ENCODE assay signal across 1 cellular context in the genomic region with DNA sequence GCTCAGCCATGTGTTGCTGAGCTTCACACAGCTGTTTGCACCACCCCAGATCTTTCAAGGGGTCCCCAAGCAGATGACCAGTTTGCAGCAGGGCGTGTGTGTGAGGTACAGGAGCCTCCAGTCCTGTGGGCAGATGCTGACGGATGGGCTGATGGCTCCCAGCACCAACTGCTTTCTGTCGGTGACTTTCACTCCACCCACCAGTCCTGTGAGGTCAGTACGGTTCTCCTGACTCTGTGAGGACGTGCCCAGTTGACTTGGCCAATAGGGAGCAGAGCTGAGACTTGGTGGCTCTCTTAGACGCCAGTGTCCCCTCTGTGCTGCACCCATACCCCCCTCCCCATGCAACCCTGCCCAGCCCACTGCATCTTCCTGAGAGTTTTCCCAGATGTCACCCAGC.
TF ChIP-seq lines count a peak whose summit lies in the region.

No MANE protein-coding gene starts in this region.

TF ChIP-seq in WTC11, 78 proteins besides CTCF, POLR2A, EP300 and RAD21 (continued from another document):
- TF ChIP-seq, protein P1, sequence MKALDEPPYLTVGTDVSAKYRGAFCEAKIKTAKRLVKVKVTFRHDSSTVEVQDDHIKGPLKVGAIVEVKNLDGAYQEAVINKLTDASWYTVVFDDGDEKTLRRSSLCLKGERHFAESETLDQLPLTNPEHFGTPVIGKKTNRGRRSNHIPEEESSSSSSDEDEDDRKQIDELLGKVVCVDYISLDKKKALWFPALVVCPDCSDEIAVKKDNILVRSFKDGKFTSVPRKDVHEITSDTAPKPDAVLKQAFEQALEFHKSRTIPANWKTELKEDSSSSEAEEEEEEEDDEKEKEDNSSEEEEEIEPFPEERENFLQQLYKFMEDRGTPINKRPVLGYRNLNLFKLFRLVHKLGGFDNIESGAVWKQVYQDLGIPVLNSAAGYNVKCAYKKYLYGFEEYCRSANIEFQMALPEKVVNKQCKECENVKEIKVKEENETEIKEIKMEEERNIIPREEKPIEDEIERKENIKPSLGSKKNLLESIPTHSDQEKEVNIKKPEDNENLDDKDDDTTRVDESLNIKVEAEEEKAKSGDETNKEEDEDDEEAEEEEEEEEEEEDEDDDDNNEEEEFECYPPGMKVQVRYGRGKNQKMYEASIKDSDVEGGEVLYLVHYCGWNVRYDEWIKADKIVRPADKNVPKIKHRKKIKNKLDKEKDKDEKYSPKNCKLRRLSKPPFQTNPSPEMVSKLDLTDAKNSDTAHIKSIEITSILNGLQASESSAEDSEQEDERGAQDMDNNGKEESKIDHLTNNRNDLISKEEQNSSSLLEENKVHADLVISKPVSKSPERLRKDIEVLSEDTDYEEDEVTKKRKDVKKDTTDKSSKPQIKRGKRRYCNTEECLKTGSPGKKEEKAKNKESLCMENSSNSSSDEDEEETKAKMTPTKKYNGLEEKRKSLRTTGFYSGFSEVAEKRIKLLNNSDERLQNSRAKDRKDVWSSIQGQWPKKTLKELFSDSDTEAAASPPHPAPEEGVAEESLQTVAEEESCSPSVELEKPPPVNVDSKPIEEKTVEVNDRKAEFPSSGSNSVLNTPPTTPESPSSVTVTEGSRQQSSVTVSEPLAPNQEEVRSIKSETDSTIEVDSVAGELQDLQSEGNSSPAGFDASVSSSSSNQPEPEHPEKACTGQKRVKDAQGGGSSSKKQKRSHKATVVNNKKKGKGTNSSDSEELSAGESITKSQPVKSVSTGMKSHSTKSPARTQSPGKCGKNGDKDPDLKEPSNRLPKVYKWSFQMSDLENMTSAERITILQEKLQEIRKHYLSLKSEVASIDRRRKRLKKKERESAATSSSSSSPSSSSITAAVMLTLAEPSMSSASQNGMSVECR (CRISPR knock-in tag; IDR thresholded peaks at IDR 0.05; ENCODE audit: borderline replicate concordance) = no peak
- TF ChIP-seq, protein P2, sequence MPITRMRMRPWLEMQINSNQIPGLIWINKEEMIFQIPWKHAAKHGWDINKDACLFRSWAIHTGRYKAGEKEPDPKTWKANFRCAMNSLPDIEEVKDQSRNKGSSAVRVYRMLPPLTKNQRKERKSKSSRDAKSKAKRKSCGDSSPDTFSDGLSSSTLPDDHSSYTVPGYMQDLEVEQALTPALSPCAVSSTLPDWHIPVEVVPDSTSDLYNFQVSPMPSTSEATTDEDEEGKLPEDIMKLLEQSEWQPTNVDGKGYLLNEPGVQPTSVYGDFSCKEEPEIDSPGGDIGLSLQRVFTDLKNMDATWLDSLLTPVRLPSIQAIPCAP (CRISPR knock-in tag; IDR thresholded peaks at IDR 0.05) = no peak
- TF ChIP-seq, protein P3, sequence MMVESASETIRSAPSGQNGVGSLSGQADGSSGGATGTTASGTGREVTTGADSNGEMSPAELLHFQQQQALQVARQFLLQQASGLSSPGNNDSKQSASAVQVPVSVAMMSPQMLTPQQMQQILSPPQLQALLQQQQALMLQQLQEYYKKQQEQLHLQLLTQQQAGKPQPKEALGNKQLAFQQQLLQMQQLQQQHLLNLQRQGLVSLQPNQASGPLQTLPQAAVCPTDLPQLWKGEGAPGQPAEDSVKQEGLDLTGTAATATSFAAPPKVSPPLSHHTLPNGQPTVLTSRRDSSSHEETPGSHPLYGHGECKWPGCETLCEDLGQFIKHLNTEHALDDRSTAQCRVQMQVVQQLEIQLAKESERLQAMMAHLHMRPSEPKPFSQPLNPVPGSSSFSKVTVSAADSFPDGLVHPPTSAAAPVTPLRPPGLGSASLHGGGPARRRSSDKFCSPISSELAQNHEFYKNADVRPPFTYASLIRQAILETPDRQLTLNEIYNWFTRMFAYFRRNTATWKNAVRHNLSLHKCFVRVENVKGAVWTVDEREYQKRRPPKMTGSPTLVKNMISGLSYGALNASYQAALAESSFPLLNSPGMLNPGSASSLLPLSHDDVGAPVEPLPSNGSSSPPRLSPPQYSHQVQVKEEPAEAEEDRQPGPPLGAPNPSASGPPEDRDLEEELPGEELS (CRISPR knock-in tag; IDR thresholded peaks at IDR 0.05) = no peak
- TF ChIP-seq, protein P4, sequence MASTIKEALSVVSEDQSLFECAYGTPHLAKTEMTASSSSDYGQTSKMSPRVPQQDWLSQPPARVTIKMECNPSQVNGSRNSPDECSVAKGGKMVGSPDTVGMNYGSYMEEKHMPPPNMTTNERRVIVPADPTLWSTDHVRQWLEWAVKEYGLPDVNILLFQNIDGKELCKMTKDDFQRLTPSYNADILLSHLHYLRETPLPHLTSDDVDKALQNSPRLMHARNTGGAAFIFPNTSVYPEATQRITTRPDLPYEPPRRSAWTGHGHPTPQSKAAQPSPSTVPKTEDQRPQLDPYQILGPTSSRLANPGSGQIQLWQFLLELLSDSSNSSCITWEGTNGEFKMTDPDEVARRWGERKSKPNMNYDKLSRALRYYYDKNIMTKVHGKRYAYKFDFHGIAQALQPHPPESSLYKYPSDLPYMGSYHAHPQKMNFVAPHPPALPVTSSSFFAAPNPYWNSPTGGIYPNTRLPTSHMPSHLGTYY (CRISPR knock-in tag; IDR thresholded peaks at IDR 0.05) = no peak
- TF ChIP-seq SMAD3 (CRISPR knock-in tag; IDR thresholded peaks at IDR 0.05; ENCODE audit: borderline replicate concordance) = no peak
- TF ChIP-seq ZNF671 (CRISPR knock-in tag; IDR thresholded peaks at IDR 0.05) = no peak
- TF ChIP-seq, protein P5, sequence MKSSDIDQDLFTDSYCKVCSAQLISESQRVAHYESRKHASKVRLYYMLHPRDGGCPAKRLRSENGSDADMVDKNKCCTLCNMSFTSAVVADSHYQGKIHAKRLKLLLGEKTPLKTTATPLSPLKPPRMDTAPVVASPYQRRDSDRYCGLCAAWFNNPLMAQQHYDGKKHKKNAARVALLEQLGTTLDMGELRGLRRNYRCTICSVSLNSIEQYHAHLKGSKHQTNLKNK (CRISPR knock-in tag; IDR thresholded peaks at IDR 0.05) = no peak
- no peak for TF ChIP-seq TCF7 (CRISPR knock-in tag; IDR thresholded peaks at IDR 0.05; ENCODE audit: low read depth)
- TF ChIP-seq, protein P6, sequence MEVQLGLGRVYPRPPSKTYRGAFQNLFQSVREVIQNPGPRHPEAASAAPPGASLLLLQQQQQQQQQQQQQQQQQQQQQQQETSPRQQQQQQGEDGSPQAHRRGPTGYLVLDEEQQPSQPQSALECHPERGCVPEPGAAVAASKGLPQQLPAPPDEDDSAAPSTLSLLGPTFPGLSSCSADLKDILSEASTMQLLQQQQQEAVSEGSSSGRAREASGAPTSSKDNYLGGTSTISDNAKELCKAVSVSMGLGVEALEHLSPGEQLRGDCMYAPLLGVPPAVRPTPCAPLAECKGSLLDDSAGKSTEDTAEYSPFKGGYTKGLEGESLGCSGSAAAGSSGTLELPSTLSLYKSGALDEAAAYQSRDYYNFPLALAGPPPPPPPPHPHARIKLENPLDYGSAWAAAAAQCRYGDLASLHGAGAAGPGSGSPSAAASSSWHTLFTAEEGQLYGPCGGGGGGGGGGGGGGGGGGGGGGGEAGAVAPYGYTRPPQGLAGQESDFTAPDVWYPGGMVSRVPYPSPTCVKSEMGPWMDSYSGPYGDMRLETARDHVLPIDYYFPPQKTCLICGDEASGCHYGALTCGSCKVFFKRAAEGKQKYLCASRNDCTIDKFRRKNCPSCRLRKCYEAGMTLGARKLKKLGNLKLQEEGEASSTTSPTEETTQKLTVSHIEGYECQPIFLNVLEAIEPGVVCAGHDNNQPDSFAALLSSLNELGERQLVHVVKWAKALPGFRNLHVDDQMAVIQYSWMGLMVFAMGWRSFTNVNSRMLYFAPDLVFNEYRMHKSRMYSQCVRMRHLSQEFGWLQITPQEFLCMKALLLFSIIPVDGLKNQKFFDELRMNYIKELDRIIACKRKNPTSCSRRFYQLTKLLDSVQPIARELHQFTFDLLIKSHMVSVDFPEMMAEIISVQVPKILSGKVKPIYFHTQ (CRISPR knock-in tag; IDR thresholded peaks at IDR 0.05) = no peak
